ENCODE assay signal across 11 cellular contexts in the genomic region with DNA sequence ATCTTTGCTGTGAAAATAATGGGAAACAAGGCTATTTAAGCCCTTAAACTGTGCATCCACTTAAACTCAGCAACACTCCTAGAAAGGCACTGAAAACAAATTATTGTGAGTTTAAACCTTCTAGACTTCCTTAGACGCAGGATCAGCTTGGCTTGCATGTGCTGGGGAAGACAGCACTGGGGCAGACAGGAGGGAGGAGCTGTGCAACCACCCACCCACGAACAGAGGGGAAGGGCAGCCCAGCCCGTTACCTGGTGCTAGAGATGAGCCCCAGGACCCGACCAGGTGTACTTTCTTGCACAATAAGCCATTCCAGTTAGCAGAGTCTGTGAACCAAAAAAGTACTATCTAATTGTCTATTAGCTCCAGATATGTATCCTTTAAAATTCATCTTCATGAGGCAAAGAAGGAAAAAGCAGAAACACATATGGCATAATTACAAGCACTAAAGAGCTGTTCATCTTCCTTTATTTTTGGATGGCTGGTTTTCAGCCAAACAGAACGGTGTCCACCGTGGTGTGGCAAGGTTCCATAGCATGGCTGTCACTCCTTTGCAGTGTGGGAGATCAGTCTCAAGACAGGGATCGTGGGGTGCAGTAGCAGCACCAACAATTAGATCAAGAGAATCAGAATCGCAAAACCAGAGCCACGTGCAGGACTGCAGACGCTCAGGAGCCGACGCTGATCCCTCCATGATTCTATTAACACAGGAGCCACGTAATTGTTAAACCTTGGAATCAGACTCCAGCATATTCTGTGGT.
DNase-seq lines count a peak whose midpoint lies in the region; ATAC-seq and TF ChIP-seq lines count a peak whose summit lies in the region.
"Had no signal": no experiment of that assay in that cellular context is flagged by ENCODE, and none has a peak within 500 bp of the region (broad histone marks: within the 10 kb centered on the region; RNA-seq: fewer than 3 reads in every experiment).

No MANE protein-coding gene starts in this region.

- H3K36me3 Mint-ChIP-seq in WTC11 (peaks cover 21% of the 10 kb centered on the region), mesothelial cell of epicardium (peaks cover 4% of the 10 kb centered on the region)

- H3K4me3 Mint-ChIP-seq in WTC11, result no peak overlapping the region
- peak overlapping the region; percentile 22 for H3K4me3 Mint-ChIP-seq in mesothelial cell of epicardium

- ATAC-seq in GM21515 (IDR thresholded peaks at IDR 0.05; ENCODE audit: unreplicated experiment), result peak; percentile 4
- ATAC-seq in WTC11, result no peak
- no peak for ATAC-seq in HG03139 (IDR thresholded peaks at IDR 0.05; ENCODE audit: unreplicated experiment)

- CTCF ChIA-PET in WTC11 (lab: Charles Lee), result interaction anchor here (0.9 to 1.1 kb wide), 2 partner anchors 11 to 139 kb away, joined by 3 to 4 read pairs; no protein-coding TSS in a partner anchor

- H3K4me1 Mint-ChIP-seq in WTC11 (peaks cover 17% of the 10 kb centered on the region), mesothelial cell of epicardium (peaks cover 7% of the 10 kb centered on the region)

- no peaks in the 10 kb centered on the region for H3K27me3 Mint-ChIP-seq in WTC11 (ENCODE audit: low read depth)
- no peaks in the 10 kb centered on the region for H3K27me3 Mint-ChIP-seq in mesothelial cell of epicardium (ENCODE audit: low read depth)

- peaks cover 23% of the 10 kb centered on the region for H3K36me3 ChIP-seq in GM06990 (ENCODE audit: control insufficient read depth, insufficient read depth, low read length)
- H3K36me3 ChIP-seq: cardiac muscle cell, right lobe of liver, uterus had no signal

- TF ChIP-seq CTCF in GM06990 (IDR thresholded peaks at IDR 0.05; ENCODE audit: insufficient read depth, low read length, poor library complexity, severe bottlenecking), result no peak
- TF ChIP-seq CTCF in WTC11 (IDR thresholded peaks at IDR 0.05), result no peak
- TF ChIP-seq CTCF in mesothelial cell of epicardium (IDR thresholded peaks at IDR 0.05; ENCODE audit: unreplicated experiment), result no peak

- H3K9me3 Mint-ChIP-seq in WTC11 (peaks cover 8% of the 10 kb centered on the region), mesothelial cell of epicardium (no peaks in the 10 kb centered on the region)

- DNase-seq in GM06990 (ENCODE audit: extremely low read depth, insufficient read length) (no peak), WTC11 (ENCODE audit: low spot score) (no peak), mesothelial cell of epicardium (ENCODE audit: low spot score in 2 of 2, unreplicated experiment in 2 of 2) (no peak), GOT3 (lab: John Stamatoyannopoulos, UW) (no peak), kidney tubule cell (ENCODE audit: low spot score) (no peak)
- no peak for DNase-seq in activated CD4-positive, CD25-positive, alpha-beta regulatory T cell (lab: John Stamatoyannopoulos, UW)
- DNase-seq: right lobe of liver, uterus had no signal

- H3K27me3 ChIP-seq in GM06990 (replicated peaks; ENCODE audit: control insufficient read depth, insufficient read depth, low read length), result no peaks in the 10 kb centered on the region
- H3K27me3 ChIP-seq: cardiac muscle cell, right lobe of liver, uterus had no signal

- H3K4me3 ChIP-seq in GM06990 (replicated peaks; ENCODE audit: low read depth, low read length), result peak overlapping the region; percentile 56
- H3K4me3 ChIP-seq: cardiac muscle cell, right lobe of liver, uterus had no signal

- H3K27ac Mint-ChIP-seq in WTC11 (peak overlapping the region; percentile 19), mesothelial cell of epicardium (peak overlapping the region; percentile 78)

- POLR2A ChIA-PET in WTC11 (lab: Charles Lee), result no interaction called here

TF ChIP-seq in WTC11, 78 proteins besides CTCF, POLR2A, EP300 and RAD21:
- TF ChIP-seq MAX (CRISPR knock-in tag; IDR thresholded peaks at IDR 0.05), result no peak
- no peak for TF ChIP-seq ETV6 (CRISPR knock-in tag; IDR thresholded peaks at IDR 0.05)
- TF ChIP-seq CREM (CRISPR knock-in tag; IDR thresholded peaks at IDR 0.05), result no peak
